In the genomic region with DNA sequence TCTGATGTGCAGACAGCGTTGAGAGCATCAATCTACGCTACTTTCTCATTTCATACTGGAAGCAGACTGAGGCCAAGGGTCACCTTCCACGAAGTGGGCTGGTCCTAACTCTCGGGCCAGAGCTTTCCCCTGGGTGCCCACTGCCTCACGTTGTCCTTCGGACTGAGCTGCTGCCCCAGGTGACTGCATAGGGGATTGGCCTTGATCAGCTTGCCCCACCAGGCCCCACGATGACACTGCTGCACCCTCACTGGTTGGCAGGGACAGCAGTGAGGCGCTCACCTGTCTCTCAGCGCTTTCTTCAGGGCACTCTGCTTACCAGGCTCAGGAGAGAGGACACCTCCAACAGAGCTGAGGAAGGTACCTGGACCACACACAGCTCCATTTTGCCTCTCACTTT, we compare ENCODE assay signal across 38 cellular contexts.
"Had no signal": no experiment of that assay in that cellular context is flagged by ENCODE, and none has a peak within 500 bp of the region (broad histone marks: within the 10 kb centered on the region; RNA-seq: fewer than 3 reads in every experiment).

No MANE protein-coding gene starts in this region.

- H3K27ac ChIP-seq: epithelial cell of prostate, left lung, lower lobe of right lung, neutrophil, ovary, skin epidermis, stomach, thyroid gland, upper lobe of right lung, VCaP had no signal

- H3K9me3 ChIP-seq: esophagus squamous epithelium, left lung, lower lobe of right lung, mucosa of descending colon, neutrophil, ovary, stomach, thyroid gland, upper lobe of right lung had no signal

- ATAC-seq: activated CD4-positive, CD25-positive, alpha-beta regulatory T cell treated with anti-CD3 and anti-CD28 coated beads, Interleukin-2, amount 50 U/mL, for 24 hours; activated T-cell treated with anti-CD3 and anti-CD28 coated beads, Interleukin-2, amount 50 U/mL, for 4 hours; activated T-helper 17 cell treated with anti-CD3 and anti-CD28 coated beads, Interleukin-2, amount 50 U/mL, for 72 hours; lower lobe of right lung; mucosa of descending colon; sciatic nerve; stimulated activated naive B cell treated with anti-CD40 and anti-IgM and Interleukin-4, amounts not matched to agents 10 μg/mL and 1 μg/mL and 100 μg/mL, for 72 hours; upper lobe of right lung had no signal

- H3K4me3 Mint-ChIP-seq: activated T-cell treated with anti-CD3 and anti-CD28 coated beads, Interleukin-2, amount 50 U/mL, for 4 hours; activated T-helper 17 cell treated with anti-CD3 and anti-CD28 coated beads, Interleukin-2, amount 50 U/mL, for 72 hours; central memory CD8-positive, alpha-beta T cell; nephron progenitor cell; stimulated activated naive B cell treated with anti-CD40 and anti-IgM and Interleukin-4, amounts not matched to agents 10 μg/mL and 1 μg/mL and 100 μg/mL, for 72 hours; T-helper 1 cell treated with Interleukin-12 subunit alpha and Interleukin-12 subunit beta and Interleukin-4 antibody, amounts not matched to agents 30 μg/mL and 1 μg/mL, for 36 hours had no signal

- H3K27ac Mint-ChIP-seq: activated T-helper 17 cell treated with anti-CD3 and anti-CD28 coated beads, Interleukin-2, amount 50 U/mL, for 72 hours; progenitor cell of endocrine pancreas; stimulated activated naive B cell treated with anti-CD40 and anti-IgM and Interleukin-4, amounts not matched to agents 10 μg/mL and 1 μg/mL and 100 μg/mL, for 72 hours; T-helper 1 cell treated with Interleukin-12 subunit alpha and Interleukin-12 subunit beta and Interleukin-4 antibody, amounts not matched to agents 30 μg/mL and 1 μg/mL, for 36 hours had no signal

- H3K4me3 ChIP-seq: esophagus squamous epithelium, left lung, lower lobe of right lung, mucosa of descending colon, ovary, skin epidermis, stomach, thyroid gland, upper lobe of right lung had no signal

- DNase-seq: activated CD4-positive, alpha-beta T cell treated with anti-CD3 and anti-CD28 coated beads for 48 hours; activated CD4-positive, alpha-beta T cell treated with anti-CD3 and anti-CD28 coated beads, Interleukin-2, amount 50 U/mL, for 48 hours; activated CD8-positive, alpha-beta memory T cell treated with anti-CD3 and anti-CD28 coated beads, Interleukin-2, amount 50 U/mL, for 48 hours; activated gamma-delta T cell treated with Interleukin-2 at 50 U/mL for 16 hours; activated naive CD4-positive, alpha-beta T cell treated with anti-CD3 and anti-CD28 coated beads, Interleukin-2, amount 50 U/mL, for 16 hours; activated T-cell treated with anti-CD3 and anti-CD28 coated beads, Interleukin-2, amount 50 U/mL, for 4 hours; amniotic stem cell; dermis blood vessel endothelial cell; effector CD4-positive, alpha-beta T cell; esophagus squamous epithelium; left lung; lower lobe of right lung; mucosa of descending colon; nephron progenitor cell; ovary; stimulated activated CD4-positive, alpha-beta T cell treated with anti-CD3 and anti-CD28 coated beads, Interleukin-1b, Interleukin-23, amount 100 ng/mL, for 48 hours; stimulated activated CD4-positive, alpha-beta T cell treated with anti-CD3 and anti-CD28 coated beads, Interleukin-4, amount 100 ng/mL, for 4 hours; stimulated activated CD8-positive, alpha-beta memory T cell treated with anti-CD3 and anti-CD28 coated beads, Interleukin-4, amount 100 ng/mL, for 48 hours; stimulated activated naive B cell treated with anti-CD40 and anti-IgM and Interleukin-4, amounts not matched to agents 10 μg/mL and 1 μg/mL and 100 μg/mL, for 72 hours; stomach; T-helper 9 cell; thyroid gland; upper lobe of right lung had no signal

- FAIRE-seq: bronchial epithelial cell, endometrium, frontal cortex, islet of Langerhans, TTC549 had no signal

- H3K36me3 ChIP-seq: esophagus squamous epithelium, left lung, lower lobe of right lung, neutrophil, ovary, thyroid gland, upper lobe of right lung had no signal

- H3K27me3 ChIP-seq: esophagus squamous epithelium, left lung, neutrophil, ovary, stomach, thyroid gland, upper lobe of right lung had no signal

- H3K9me3 Mint-ChIP-seq: activated T-cell treated with anti-CD3 and anti-CD28 coated beads, Interleukin-2, amount 50 U/mL, for 4 hours; activated T-helper 17 cell treated with anti-CD3 and anti-CD28 coated beads, Interleukin-2, amount 50 U/mL, for 72 hours; central memory CD8-positive, alpha-beta T cell; nephron progenitor cell; stimulated activated naive B cell treated with anti-CD40 and anti-IgM and Interleukin-4, amounts not matched to agents 10 μg/mL and 1 μg/mL and 100 μg/mL, for 72 hours; T-helper 1 cell treated with Interleukin-12 subunit alpha and Interleukin-12 subunit beta and Interleukin-4 antibody, amounts not matched to agents 30 μg/mL and 1 μg/mL, for 36 hours had no signal

- H3K4me1 Mint-ChIP-seq: activated T-helper 17 cell treated with anti-CD3 and anti-CD28 coated beads, Interleukin-2, amount 50 U/mL, for 72 hours; central memory CD8-positive, alpha-beta T cell had no signal
